Comparison of ENCODE assay signal across 2 cellular contexts in genomic region chr5:82272957-82273356, GRCh38.
TF ChIP-seq lines count a peak whose summit lies in the region.

No MANE protein-coding gene starts in this region.

TF ChIP-seq in IMR-90, 13 proteins besides CTCF, POLR2A, EP300 and RAD21:
- no peak for TF ChIP-seq USF2 (IDR thresholded peaks at IDR 0.05; ENCODE audit: low read depth, low read length)
- TF ChIP-seq CEBPB (IDR thresholded peaks at IDR 0.05; ENCODE audit: low read depth, low read length): no peak
- no peak for TF ChIP-seq BHLHE40 (IDR thresholded peaks at IDR 0.05; ENCODE audit: low read depth, low read length)
- TF ChIP-seq ELK1 (IDR thresholded peaks at IDR 0.05; ENCODE audit: borderline replicate concordance, low read depth, low read length): no peak
- TF ChIP-seq RFX5 (IDR thresholded peaks at IDR 0.05; ENCODE audit: low read depth, low read length): no peak
- TF ChIP-seq SMC3 (IDR thresholded peaks at IDR 0.05; ENCODE audit: low read depth, low read length): no peak
- TF ChIP-seq NFE2L2 (IDR thresholded peaks at IDR 0.05; ENCODE audit: low read depth, low read length): no peak
- TF ChIP-seq MAFK (IDR thresholded peaks at IDR 0.05; ENCODE audit: low read depth, low read length): no peak
- TF ChIP-seq FOS (IDR thresholded peaks at IDR 0.05; ENCODE audit: low read depth, low read length): no peak
- no peak for TF ChIP-seq CHD1 (IDR thresholded peaks at IDR 0.05; ENCODE audit: low read depth, low read length)
- no peak for TF ChIP-seq RCOR1 (IDR thresholded peaks at IDR 0.05; ENCODE audit: insufficient replicate concordance, low read length)
- TF ChIP-seq MXI1 (IDR thresholded peaks at IDR 0.05; ENCODE audit: borderline replicate concordance, low read depth, low read length): no peak
- TF ChIP-seq MAZ (IDR thresholded peaks at IDR 0.05; ENCODE audit: borderline replicate concordance, low read depth, low read length): no peak

TF ChIP-seq in H1, 55 proteins besides CTCF, POLR2A, EP300 and RAD21:
- TF ChIP-seq POLR2AphosphoS5 (IDR thresholded peaks at IDR 0.05; ENCODE audit: low read depth, low read length): peak; percentile 31; the same call in 1 of the 2 replicates
- TF ChIP-seq E2F6 (IDR thresholded peaks at IDR 0.05): no peak
